8 cellular contexts compared by ENCODE assay signal in genomic region chr6:10901751-10902150, GRCh38.
A peak's percentile ranks its signal among the peaks of the same experiment; 100 is the strongest.
DNase-seq lines count a peak whose midpoint lies in the region; ATAC-seq and TF ChIP-seq lines count a peak whose summit lies in the region.

No MANE protein-coding gene starts in this region.

- H3K36me3 Mint-ChIP-seq in central memory CD8-positive, alpha-beta T cell (ENCODE audit: insufficient read depth) = no peaks in the 10 kb centered on the region
- peaks cover 37% of the 10 kb centered on the region for H3K36me3 Mint-ChIP-seq in nephron progenitor cell (ENCODE audit: low read depth)

- no peaks in the 10 kb centered on the region for H3K9me3 Mint-ChIP-seq in central memory CD8-positive, alpha-beta T cell
- no peaks in the 10 kb centered on the region for H3K9me3 Mint-ChIP-seq in nephron progenitor cell

- H3K4me3 Mint-ChIP-seq in central memory CD8-positive, alpha-beta T cell = peak overlapping the region; percentile 37
- no peak overlapping the region for H3K4me3 Mint-ChIP-seq in nephron progenitor cell

- H3K27me3 Mint-ChIP-seq in central memory CD8-positive, alpha-beta T cell = no peaks in the 10 kb centered on the region
- H3K27me3 Mint-ChIP-seq in nephron progenitor cell (ENCODE audit: low read depth, poor library complexity) = no peaks in the 10 kb centered on the region

- ATAC-seq in GM21423 (IDR thresholded peaks at IDR 0.05; ENCODE audit: unreplicated experiment) (peak; percentile 97), HG03457 (IDR thresholded peaks at IDR 0.05; ENCODE audit: unreplicated experiment) (peak; percentile 94)
- ATAC-seq in central memory CD8-positive, alpha-beta T cell (replicated peaks; ENCODE audit: extremely low read depth, poor library complexity, severe bottlenecking) = peak; percentile 60

- peaks cover 7% of the 10 kb centered on the region for H3K4me1 Mint-ChIP-seq in central memory CD8-positive, alpha-beta T cell
- H3K4me1 Mint-ChIP-seq in nephron progenitor cell = no peaks in the 10 kb centered on the region

- TF ChIP-seq CTCF in GM13976 (IDR thresholded peaks at IDR 0.05; ENCODE audit: borderline replicate concordance, control extremely low read depth, extremely low read depth, insufficient read depth, missing control alignments) (no peak), nephron progenitor cell (IDR thresholded peaks at IDR 0.05) (no peak)

- H3K27ac Mint-ChIP-seq in central memory CD8-positive, alpha-beta T cell (ENCODE audit: low read depth) = no peak overlapping the region
- H3K27ac Mint-ChIP-seq in nephron progenitor cell = no peak overlapping the region

- DNase-seq in GM13976 (ENCODE audit: low spot score) = peak; percentile 63
- no peak for DNase-seq in central memory CD8-positive, alpha-beta T cell (ENCODE audit: low spot score in 2 of 2)
- DNase-seq in NCI-H510A treated with DMSO at 0.1 percent for 48 hours (lab: John Stamatoyannopoulos, UW) = no peak
- DNase-seq in HPDE6-E6E7 (ENCODE audit: extremely low spot score) = no peak
- no peak for DNase-seq in nephron progenitor cell
- DNase-seq in activated effector memory CD4-positive, alpha-beta T cell treated with anti-CD3 and anti-CD28 coated beads, Interleukin-2, amount 50 U/mL, for 16 hours = no peak

- in situ Hi-C loops in GM13976 (cut with MboI; ENCODE audit: low sequenced_read_pairs, unreplicated experiment) = no loop called here
